8 cellular contexts compared by ENCODE assay signal in genomic region chr16:85570735-85571562, GRCh38. TPM values are rescaled to one million over a fixed set of nuclear protein-coding genes. Genes with fewer than 3 reads are reported as not detected.
DNase-seq lines count a peak whose midpoint lies in the region; ATAC-seq, FAIRE-seq and TF ChIP-seq lines count a peak whose summit lies in the region.

No MANE protein-coding gene starts in this region.

- BruUV-seq in HepG2 (replicated peaks; lab: Mats Ljungman, UMichigan): no TSS peak

- peaks cover 79% of the 10 kb centered on the region for H3K79me2 ChIP-seq in HepG2 (ENCODE audit: insufficient read depth, low read length)
- H3K79me2 ChIP-seq in SK-N-SH (ENCODE audit: insufficient read depth): peaks cover 53% of the 10 kb centered on the region

- ATAC-seq in GM18858 (IDR thresholded peaks at IDR 0.05; ENCODE audit: unreplicated experiment) (peak; percentile 45), HG02885 (IDR thresholded peaks at IDR 0.05; ENCODE audit: poor library complexity, unreplicated experiment) (peak; percentile 40), T-cell (replicated peaks in 1 of 4) (peak; percentile 62 to 83 (median 64)), HepG2 (peak; percentile 27), GM18519 (IDR thresholded peaks at IDR 0.05; ENCODE audit: low FRiP score, unreplicated experiment) (no peak)

- H3K36me3 ChIP-seq in HepG2 (replicated peaks in 1 of 2; ENCODE audit: control insufficient read depth in 1 of 2, insufficient read depth in 2 of 2, low read length in 2 of 2) (peaks cover 3 to 21% of the 10 kb centered on the region in 2 experiments; a peak in 4 of 5 replicates), SK-N-SH (replicated peaks in 1 of 2; ENCODE audit: control insufficient read depth in 1 of 2, insufficient read depth in 2 of 2, low read length in 1 of 2) (peaks cover 0 to 2% of the 10 kb centered on the region in 2 experiments)

- H3K9me3 Mint-ChIP-seq in T-cell: no peaks in the 10 kb centered on the region

- CTCF ChIA-PET in T-cell (lab: Charles Lee) (no interaction called here), HepG2 (lab: Yijun Ruan, JAX; ENCODE audit: low intra/inter-chr PET ratio, low total read pairs) (no interaction called here), SK-N-SH (lab: Yijun Ruan, JAX) (interaction anchor here (0.6 to 1.1 kb wide), 2 partner anchors 9 to 223 kb away, joined by 3 to 4 read pairs; no protein-coding TSS in a partner anchor)

- H3K9ac ChIP-seq in HepG2 (ENCODE audit: insufficient read depth, low read depth, low read length): 0 out of 2 replicates have a peak overlapping the region, but pooled peaks have one; percentile 13
- H3K9ac ChIP-seq in SK-N-SH: no peak overlapping the region

- FAIRE-seq in HepG2 (lab: Jason Lieb, UNC): no peak

- no peaks in the 10 kb centered on the region for H3K27me3 Mint-ChIP-seq in T-cell

- H4K20me1 ChIP-seq in HepG2 (ENCODE audit: insufficient read depth, low read length) (peaks cover 69% of the 10 kb centered on the region), SK-N-SH (ENCODE audit: insufficient read depth) (peaks cover 78% of the 10 kb centered on the region)

- H3K4me3 ChIP-seq in HepG2 (replicated peaks in 1 of 3; ENCODE audit: insufficient read depth in 1 of 3, low read depth in 2 of 3, low read length in 3 of 3) (no peak overlapping the region), SK-N-SH (ENCODE audit: low read depth in 2 of 2, low read length in 1 of 2) (no peak overlapping the region)

- DNase-seq in T-cell (peak in 30 of 34 experiments; percentile 29 to 82 (median 62)), HepG2 (ENCODE audit: low spot score) (no peak), SK-N-SH (no peak), glomerular visceral epithelial cell (ENCODE audit: extremely low spot score) (no peak)
- DNase-seq in activated effector memory CD4-positive, alpha-beta T cell treated with anti-CD3 and anti-CD28 coated beads, Interleukin-2, amount 50 U/mL, for 16 hours: no peak

- intact Hi-C loops in HepG2 (cut with micrococcal nuclease; ENCODE audit: unreplicated experiment): no loop called here

- POLR2A ChIA-PET in T-cell (lab: Charles Lee) (no interaction called here), HepG2 (lab: Yijun Ruan, JAX) (no interaction called here), SK-N-SH (lab: Yijun Ruan, JAX) (no interaction called here)

- WGBS in HepG2 (ENCODE audit: low lambda C conversion rate): 83% methylated on average over 20 of the region's 24 CpGs
- whole genome bisulfite sequencing in SK-N-SH (ENCODE audit: low lambda C conversion rate): 96% methylated on average over 22 of the region's 24 CpGs

- H3K27ac Mint-ChIP-seq in T-cell: peak overlapping the region; percentile 80 to 85

- TF ChIP-seq POLR2A in HepG2 (IDR thresholded peaks at IDR 0.05; ENCODE audit: insufficient read depth in 1 of 2, low read depth in 2 of 2, low read length in 2 of 2): no peak

- TF ChIP-seq EP300 in HepG2 (IDR thresholded peaks at IDR 0.05; ENCODE audit: low read depth in 2 of 2, low read length in 2 of 2) (no peak), HepG2 (CRISPR knock-in tag; IDR thresholded peaks at IDR 0.05; ENCODE audit: borderline replicate concordance) (no peak), SK-N-SH (IDR thresholded peaks at IDR 0.05; ENCODE audit: borderline replicate concordance in 1 of 2, low read depth in 1 of 2, low read length in 1 of 2) (no peak)

- TF ChIP-seq RAD21 in HepG2 (CRISPR knock-in tag; IDR thresholded peaks at IDR 0.05): no peak
- TF ChIP-seq RAD21 in SK-N-SH (IDR thresholded peaks at IDR 0.05; ENCODE audit: low read length): no peak

- H2AFZ ChIP-seq in HepG2 (ENCODE audit: low read length) (no peak overlapping the region), SK-N-SH (ENCODE audit: low read depth) (no peak overlapping the region)

- H3K27ac ChIP-seq in HepG2 (ENCODE audit: extremely low read length, insufficient read depth, low read length): peak overlapping the region; percentile 23
- no peak overlapping the region for H3K27ac ChIP-seq in SK-N-SH (ENCODE audit: low read depth in 2 of 2, low read length in 1 of 2)

- H3K9me2 ChIP-seq in SK-N-SH: no peaks in the 10 kb centered on the region

- H3K4me3 Mint-ChIP-seq in T-cell: peak overlapping the region; percentile 13 to 75 (median 46)

- no peak overlapping the region for H3K4me2 ChIP-seq in HepG2 (ENCODE audit: low read depth, low read length)
- no peak overlapping the region for H3K4me2 ChIP-seq in SK-N-SH

- TF ChIP-seq CTCF in HepG2 (CRISPR knock-in tag; IDR thresholded peaks at IDR 0.05) (no peak), SK-N-SH (IDR thresholded peaks at IDR 0.05) (no peak)

- peaks cover 63 to 76% (median 66%) of the 10 kb centered on the region in 3 donors for H3K4me1 Mint-ChIP-seq in T-cell

- peaks cover 14% of the 10 kb centered on the region for H3F3A ChIP-seq in SK-N-SH (replicated peaks; ENCODE audit: insufficient read depth)

- H3K36me3 Mint-ChIP-seq in T-cell: peaks cover 2% of the 10 kb centered on the region

- no peaks in the 10 kb centered on the region for H3K9me3 ChIP-seq in HepG2 (ENCODE audit: low read length)
- H3K9me3 ChIP-seq in SK-N-SH: no peaks in the 10 kb centered on the region

- in situ Hi-C loops in HepG2 (cut with HindIII; ENCODE audit: extremely low pct_ligation_motif_present, low pct_unique_long_range_greater_than_20kb): no loop called here

- H3K27me3 ChIP-seq in HepG2 (ENCODE audit: control insufficient read depth in 1 of 2, insufficient read depth in 2 of 2, low read length in 2 of 2): no peaks in the 10 kb centered on the region
- no peaks in the 10 kb centered on the region for H3K27me3 ChIP-seq in SK-N-SH (ENCODE audit: insufficient read depth)

- H3K4me1 ChIP-seq in HepG2 (ENCODE audit: insufficient read depth, low read length) (peaks cover 41% of the 10 kb centered on the region), SK-N-SH (ENCODE audit: control insufficient read depth in 1 of 2, insufficient read depth in 2 of 2, low read depth in 1 of 2, low read length in 1 of 2) (peaks cover 32 to 49% of the 10 kb centered on the region in 2 experiments)

TF ChIP-seq in HepG2, 621 proteins besides CTCF, POLR2A, EP300 and RAD21 (continues in another document):
- TF ChIP-seq, protein P1, sequence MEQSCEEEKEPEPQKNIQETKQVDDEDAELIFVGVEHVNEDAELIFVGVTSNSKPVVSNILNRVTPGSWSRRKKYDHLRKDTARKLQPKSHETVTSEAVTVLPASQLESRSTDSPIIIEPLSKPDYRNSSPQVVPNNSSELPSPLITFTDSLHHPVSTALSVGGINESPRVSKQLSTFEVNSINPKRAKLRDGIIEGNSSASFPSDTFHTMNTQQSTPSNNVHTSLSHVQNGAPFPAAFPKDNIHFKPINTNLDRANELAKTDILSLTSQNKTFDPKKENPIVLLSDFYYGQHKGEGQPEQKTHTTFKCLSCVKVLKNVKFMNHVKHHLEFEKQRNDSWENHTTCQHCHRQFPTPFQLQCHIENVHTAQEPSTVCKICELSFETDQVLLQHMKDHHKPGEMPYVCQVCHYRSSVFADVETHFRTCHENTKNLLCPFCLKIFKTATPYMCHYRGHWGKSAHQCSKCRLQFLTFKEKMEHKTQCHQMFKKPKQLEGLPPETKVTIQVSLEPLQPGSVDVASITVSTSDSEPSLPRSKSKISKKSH (CRISPR knock-in tag; IDR thresholded peaks at IDR 0.05; ENCODE audit: borderline replicate concordance): 0 out of 2 replicates have a peak, but pooled peaks have one; percentile 47
- peak; percentile 61 for TF ChIP-seq ZNF263 (CRISPR knock-in tag; IDR thresholded peaks at IDR 0.05)
- TF ChIP-seq ZMYM3 (CRISPR knock-in tag; IDR thresholded peaks at IDR 0.05): peak; percentile 70; the same call in 1 of the 2 replicates

TF ChIP-seq in SK-N-SH, 30 proteins besides CTCF, POLR2A, EP300 and RAD21:
- TF ChIP-seq TEAD4 (IDR thresholded peaks at IDR 0.05; ENCODE audit: borderline replicate concordance, insufficient read depth) (no peak), MAX (IDR thresholded peaks at IDR 0.05; ENCODE audit: low read depth) (no peak)

RNA-seq across cellular contexts. Expression of gene GSE1, which starts 42.2 kb away (rescaled TPM):
- total RNA-seq in T-cell (10 to 100 TPM; 29.1 to 61.7 (median 37.4) TPM), HepG2 (2016; rRNA removed; fragmentation: Illumina TruSeq; extraction: Trizol) (16.1 and 19.5 TPM in 2 replicates)
- 13.0 and 16.7 TPM in 2 replicates for total RNA-seq in HepG2 (2016; cell fraction: cytosol; rRNA removed; fragmentation: Illumina TruSeq; extraction: Trizol; ENCODE audit: low read depth)
- 15.4 and 17.4 TPM in 2 replicates for total RNA-seq in HepG2 (2016; cell fraction: insoluble cytoplasmic fraction; rRNA removed; fragmentation: Illumina TruSeq; extraction: Trizol)
- 18.2 and 21.4 TPM in 2 replicates for total RNA-seq in HepG2 (2016; cell fraction: membrane; rRNA removed; fragmentation: Illumina TruSeq; extraction: Trizol)
- total RNA-seq in HepG2 (2016; cell fraction: nucleus; rRNA removed; fragmentation: Illumina TruSeq; extraction: Trizol): 31.6 and 33.0 TPM in 2 replicates
- polyA plus RNA-seq in HepG2 (2011; rRNA removed) (31.2 and 37.7 TPM in 2 replicates), SK-N-SH (2012; rRNA removed) (22.7 and 26.5 TPM in 2 replicates)
- polyA plus RNA-seq in HepG2 (2011; cell fraction: cytosol; rRNA removed): 20.9 and 26.7 TPM in 2 replicates
- polyA plus RNA-seq in HepG2 (2011; cell fraction: nucleus; rRNA removed): 132 and 135 TPM in 2 replicates
- 43.5 and 43.7 TPM in 2 replicates for polyA plus RNA-seq in HepG2 (2012)
- polyA plus RNA-seq in HepG2 (2016; cell fraction: cytosol; fragmentation: Illumina TruSeq; extraction: Trizol; ENCODE audit: low read depth): 1.4 and 1.7 TPM in 2 replicates
- polyA plus RNA-seq in HepG2 (2016; cell fraction: insoluble cytoplasmic fraction; fragmentation: Illumina TruSeq; extraction: Trizol; ENCODE audit: low read depth): 22.8 and 30.2 TPM in 2 replicates
- 4.4 and 5.4 TPM in 2 replicates for polyA plus RNA-seq in HepG2 (2016; cell fraction: membrane; fragmentation: Illumina TruSeq; extraction: Trizol; ENCODE audit: low read depth)
- polyA plus RNA-seq in HepG2 (2016; cell fraction: nucleus; fragmentation: Illumina TruSeq; extraction: Trizol; ENCODE audit: insufficient read depth, low read depth): 70.9 and 78.3 TPM in 2 replicates
- polyA minus RNA-seq in HepG2 (2011; rRNA and poly(A)+ RNA removed; ENCODE audit: low replicate concordance): 24.8 and 50.4 TPM in 2 replicates
- polyA minus RNA-seq in HepG2 (2011; cell fraction: cytosol; rRNA and poly(A)+ RNA removed): 36.3 and 45.8 TPM in 2 replicates
- 83.8 and 96.8 TPM in 2 replicates for polyA minus RNA-seq in HepG2 (2011; cell fraction: nucleus; rRNA and poly(A)+ RNA removed)
- 18.5 and 22.7 TPM in 2 replicates for polyA plus RNA-seq in SK-N-SH (2012; cell fraction: cytosol; rRNA removed)
- 94.0 and 103 TPM in 2 replicates for polyA plus RNA-seq in SK-N-SH (2012; cell fraction: nucleus; rRNA removed)

Comparison
In these comparisons a context has a peak if more than half of its experiments do, and no peak if none do; other contexts are left out.
1. DNase-seq: peak in T-cell (30 of 34); none in HepG2 (single experiment), activated effector memory CD4-positive, alpha-beta T cell treated with anti-CD3 and anti-CD28 coated beads, Interleukin-2, amount 50 U/mL, for 16 hours (single experiment), SK-N-SH (single experiment) and glomerular visceral epithelial cell (single experiment).